27 cellular contexts compared by ENCODE assay signal in the genomic region with DNA sequence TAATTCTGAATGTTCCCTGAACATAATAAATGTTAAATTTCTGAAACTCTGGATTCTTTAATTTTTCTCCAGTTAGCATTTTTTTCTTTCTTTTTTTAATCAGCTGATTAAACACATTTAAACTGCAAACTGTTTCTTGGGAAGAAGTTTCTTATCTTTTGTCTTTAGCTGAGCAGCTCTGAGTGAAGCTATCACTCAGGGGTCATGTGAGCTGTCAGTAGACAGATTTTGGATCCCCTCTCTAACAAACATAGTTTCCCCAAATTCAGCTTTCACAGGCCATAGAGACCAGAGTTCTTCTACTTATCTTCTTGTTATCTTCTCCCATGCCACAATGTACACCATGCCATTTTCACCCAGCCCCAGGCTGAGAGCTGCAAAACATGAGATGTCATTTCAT.
"Had no signal": no experiment of that assay in that cellular context is flagged by ENCODE, and none has a peak within 500 bp of the region (broad histone marks: within the 10 kb centered on the region; RNA-seq: fewer than 3 reads in every experiment).

No MANE protein-coding gene starts in this region.

- H3K4me3 Mint-ChIP-seq: natural killer cell; nephron; neural progenitor cell; stimulated activated memory B cell treated with anti-CD40 and anti-IgM and Interleukin-4, amounts not matched to agents 10 μg/mL and 1 μg/mL and 100 μg/mL, for 72 hours; stimulated activated naive CD8-positive, alpha-beta T cell treated with anti-CD3 and anti-CD28 coated beads, Interleukin-15, amount 100 ng/mL, for 72 hours; type B pancreatic cell had no signal

- H3K27me3 Mint-ChIP-seq: progenitor cell of endocrine pancreas; stimulated activated naive CD8-positive, alpha-beta T cell treated with anti-CD3 and anti-CD28 coated beads, Interleukin-15, amount 100 ng/mL, for 72 hours; type B pancreatic cell had no signal

- DNase-seq: natural killer cell; occipital lobe; ovary; posterior cingulate gyrus; psoas muscle; right cardiac atrium; spleen; stimulated activated CD4-positive, alpha-beta T cell treated with anti-CD3 and anti-CD28 coated beads, Interleukin-12 subunit alpha, Interleukin-12 subunit beta, amount 100 ng/mL, for 4 hours; stimulated activated CD4-positive, alpha-beta T cell treated with anti-CD3 and anti-CD28 coated beads, Interleukin-1b, Interleukin-23, amount 100 ng/mL, for 48 hours; stimulated activated CD4-positive, alpha-beta T cell treated with anti-CD3 and anti-CD28 coated beads, Interleukin-4, amount 100 ng/mL, for 1 hour; stimulated activated CD4-positive, alpha-beta T cell treated with anti-CD3 and anti-CD28 coated beads, Interleukin-4, amount 100 ng/mL, for 4 hours; stimulated activated CD8-positive, alpha-beta memory T cell treated with anti-CD3 and anti-CD28 coated beads, Interleukin-4, amount 100 ng/mL, for 48 hours; stimulated activated naive CD4-positive, alpha-beta T cell; stimulated activated naive CD8-positive, alpha-beta T cell treated with anti-CD3 and anti-CD28 coated beads, Interleukin-15, amount 100 ng/mL, for 72 hours; stimulated activated naive CD8-positive, alpha-beta T cell treated with anti-CD3 and anti-CD28 coated beads, Interleukin-15, Interleukin-2, amounts not matched to agents 100 U/mL and 50 U/mL, for 24 hours; substantia nigra; testis; tibial artery; transverse colon; upper lobe of right lung; uterus had no signal

- H3K27ac Mint-ChIP-seq: natural killer cell; nephron; neural progenitor cell; progenitor cell of endocrine pancreas; stimulated activated memory B cell treated with anti-CD40 and anti-IgM and Interleukin-4, amounts not matched to agents 10 μg/mL and 1 μg/mL and 100 μg/mL, for 72 hours; stimulated activated naive CD8-positive, alpha-beta T cell treated with anti-CD3 and anti-CD28 coated beads, Interleukin-15, amount 100 ng/mL, for 72 hours; type B pancreatic cell had no signal

- H3K9me3 Mint-ChIP-seq: natural killer cell; nephron; neural progenitor cell; stimulated activated memory B cell treated with anti-CD40 and anti-IgM and Interleukin-4, amounts not matched to agents 10 μg/mL and 1 μg/mL and 100 μg/mL, for 72 hours; stimulated activated naive CD8-positive, alpha-beta T cell treated with anti-CD3 and anti-CD28 coated beads, Interleukin-15, amount 100 ng/mL, for 72 hours; type B pancreatic cell had no signal

- H3K4me1 Mint-ChIP-seq: natural killer cell, neural progenitor cell had no signal

- ATAC-seq: natural killer cell; psoas muscle; right cardiac atrium; sciatic nerve; stimulated activated naive CD8-positive, alpha-beta T cell treated with anti-CD3 and anti-CD28 coated beads, Interleukin-15, amount 100 ng/mL, for 72 hours; stimulated activated naive CD8-positive, alpha-beta T cell treated with anti-CD3 and anti-CD28 coated beads, Interleukin-15, Interleukin-2, amounts not matched to agents 100 U/mL and 50 U/mL, for 24 hours; upper lobe of right lung had no signal

- H3K36me3 Mint-ChIP-seq: natural killer cell; stimulated activated memory B cell treated with anti-CD40 and anti-IgM and Interleukin-4, amounts not matched to agents 10 μg/mL and 1 μg/mL and 100 μg/mL, for 72 hours; type B pancreatic cell had no signal
